Comparison of ENCODE assay signal across 22 cellular contexts in the genomic region with DNA sequence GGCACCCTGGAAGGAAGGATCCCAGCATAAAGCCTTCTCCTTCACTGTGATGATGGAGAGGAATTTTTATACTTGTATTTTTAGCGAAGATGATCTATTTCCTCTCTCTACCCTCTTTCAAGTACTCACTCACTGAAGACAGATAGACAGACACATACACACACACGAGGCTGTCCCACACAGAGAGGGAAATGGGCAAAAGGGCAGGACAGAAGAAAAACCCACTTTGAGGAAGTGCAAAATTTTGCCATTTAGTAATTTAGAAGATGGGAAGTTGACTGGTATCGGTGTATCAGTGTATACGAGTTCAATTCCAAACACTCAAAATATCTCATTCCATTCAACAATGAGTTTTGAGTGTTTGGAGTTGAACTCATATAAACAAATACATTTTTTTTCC. TPM values are rescaled to one million over a fixed set of nuclear protein-coding genes. Genes with fewer than 3 reads are reported as not detected.
"Had no signal": no experiment of that assay in that cellular context is flagged by ENCODE, and none has a peak within 500 bp of the region (broad histone marks: within the 10 kb centered on the region; RNA-seq: fewer than 3 reads in every experiment).

No MANE protein-coding gene starts in this region.

- FAIRE-seq: endometrium had no signal

- H3K27ac ChIP-seq: ascending aorta, cardiac muscle cell, esophagus muscularis mucosa, parathyroid adenoma, thyroid gland, vagina had no signal

- DNase-seq: activated CD4-positive, alpha-beta T cell treated with anti-CD3 and anti-CD28 coated beads for 48 hours; activated CD8-positive, alpha-beta memory T cell treated with anti-CD3 and anti-CD28 coated beads, Interleukin-2, amount 50 U/mL, for 48 hours; activated CD8-positive, alpha-beta T cell treated with anti-CD3 and anti-CD28 coated beads, Interleukin-2, amount 10 ng/mL, durations not matched to agents 7 days and 5 days; activated naive CD8-positive, alpha-beta T cell treated with anti-CD3 and anti-CD28 coated beads, Interleukin-2, amount 50 U/mL, for 24 hours; glutamatergic neuron; immature natural killer cell; left cardiac atrium; mesendoderm; retina; stimulated activated CD4-positive, alpha-beta T cell treated with anti-CD3 and anti-CD28 coated beads, Interleukin-15, amount 100 ng/mL, for 24 hours; stimulated activated CD4-positive, alpha-beta T cell treated with anti-CD3 and anti-CD28 coated beads, Interleukin-4, amount 100 ng/mL, for 4 hours; thyroid gland had no signal

- H3K4me1 Mint-ChIP-seq: activated naive CD8-positive, alpha-beta T cell treated with anti-CD3 and anti-CD28 coated beads, Interleukin-2, amount 50 U/mL, for 24 hours; immature natural killer cell had no signal

- H3K4me3 ChIP-seq: ascending aorta, cardiac muscle cell, esophagus muscularis mucosa, thyroid gland, vagina had no signal

- H3K36me3 ChIP-seq: ascending aorta, cardiac muscle cell, thyroid gland, vagina had no signal

- H3K36me3 Mint-ChIP-seq: immature natural killer cell had no signal

- H3K4me3 Mint-ChIP-seq: activated CD8-positive, alpha-beta T cell treated with anti-CD3 and anti-CD28 coated beads, Interleukin-2, amount 10 ng/mL, durations not matched to agents 7 days and 5 days; activated naive CD8-positive, alpha-beta T cell treated with anti-CD3 and anti-CD28 coated beads, Interleukin-2, amount 50 U/mL, for 24 hours; immature natural killer cell; WTC11 had no signal

- H3K27ac Mint-ChIP-seq: activated CD8-positive, alpha-beta T cell treated with anti-CD3 and anti-CD28 coated beads, Interleukin-2, amount 10 ng/mL, durations not matched to agents 7 days and 5 days; activated naive CD8-positive, alpha-beta T cell treated with anti-CD3 and anti-CD28 coated beads, Interleukin-2, amount 50 U/mL, for 24 hours; immature natural killer cell had no signal

- H3K79me2 ChIP-seq: parathyroid adenoma had no signal

- H3K9ac ChIP-seq: parathyroid adenoma had no signal

- H2AFZ ChIP-seq: parathyroid adenoma had no signal

- H3K9me3 ChIP-seq: ascending aorta, esophagus muscularis mucosa, thyroid gland, vagina had no signal

- H3K27me3 ChIP-seq: ascending aorta, cardiac muscle cell, esophagus muscularis mucosa, thyroid gland, vagina had no signal

- H3K9me3 Mint-ChIP-seq: activated naive CD8-positive, alpha-beta T cell treated with anti-CD3 and anti-CD28 coated beads, Interleukin-2, amount 50 U/mL, for 24 hours; immature natural killer cell; WTC11 had no signal

- H3K27me3 Mint-ChIP-seq: activated naive CD8-positive, alpha-beta T cell treated with anti-CD3 and anti-CD28 coated beads, Interleukin-2, amount 50 U/mL, for 24 hours had no signal

- ATAC-seq: activated CD8-positive, alpha-beta T cell treated with anti-CD3 and anti-CD28 coated beads, Interleukin-2, amount 10 ng/mL, durations not matched to agents 7 days and 5 days; activated naive CD8-positive, alpha-beta T cell treated with anti-CD3 and anti-CD28 coated beads, Interleukin-2, amount 50 U/mL, for 24 hours; left cardiac atrium; WTC11 had no signal

- H3K4me1 ChIP-seq: ascending aorta, parathyroid adenoma, thyroid gland, vagina had no signal

RNA-seq across cellular contexts. Expression of gene SMIM28, which starts 57.2 kb away (rescaled TPM):
- total RNA-seq: activated CD8-positive, alpha-beta T cell treated with anti-CD3 and anti-CD28 coated beads, Interleukin-2, amount 10 ng/mL, durations not matched to agents 7 days and 5 days; ascending aorta; cardiac muscle cell; fibroblast of villous mesenchyme; left cardiac atrium; myocyte; skeletal muscle tissue; thyroid gland; vagina; WTC11 had no signal
- polyA plus RNA-seq: cardiac muscle cell, immature natural killer cell had no signal
